Comparison of ENCODE assay signal across 23 cellular contexts in genomic region chr17:15237106-15237425, GRCh38. TPM values are rescaled to one million over a fixed set of nuclear protein-coding genes. Genes with fewer than 3 reads are reported as not detected.
A peak's percentile ranks its signal among the peaks of the same experiment; 100 is the strongest.
DNase-seq lines count a peak whose midpoint lies in the region; ATAC-seq, FAIRE-seq and TF ChIP-seq lines count a peak whose summit lies in the region.
"Had no signal": no experiment of that assay in that cellular context is flagged by ENCODE, and none has a peak within 500 bp of the region (broad histone marks: within the 10 kb centered on the region; RNA-seq: fewer than 3 reads in every experiment).

No MANE protein-coding gene starts in this region.

- 12% methylated on average over 2 of the region's 2 CpGs for WGBS in HepG2 (ENCODE audit: low lambda C conversion rate)
- WGBS in pancreas, 2 donors, result 91 to 92% methylated on average over 2 of the region's 2 CpGs

- no peak overlapping the region for H2AFZ ChIP-seq in HepG2 (ENCODE audit: low read length)
- H2AFZ ChIP-seq: GM23248 had no signal

- intact Hi-C loops in HepG2 (cut with micrococcal nuclease; ENCODE audit: unreplicated experiment) (no loop called here), pancreas (cut with DNase I) (no loop called here)

- FAIRE-seq in HepG2 (lab: Jason Lieb, UNC) (peak; percentile 68), pancreas (lab: Jason Lieb, UNC) (no peak)
- FAIRE-seq: GM12891 had no signal

- DNase-seq in HL-60 (ENCODE audit: low read depth in 1 of 2, low spot score in 1 of 2) (no peak), OCI-M1 (lab: John Stamatoyannopoulos, UW) (peak; percentile 59), HepG2 (ENCODE audit: low spot score) (peak; percentile 67), pancreas (no peak), NCI-H1417 treated with DMSO at 0.1 percent for 48 hours (lab: John Stamatoyannopoulos, UW) (no peak)
- DNase-seq: CD8-positive, alpha-beta T cell; DMS153; HFFc6; KG1; NCI-H1436; NCI-H187 treated with DMSO at 0.1 percent for 48 hours; NCI-H2107; NCI-H446 treated with DMSO at 0.1 percent for 48 hours; NCI-H69; SIG-M5; SK-N-SH; T-helper 2 cell had no signal

- TF ChIP-seq CTCF in HL-60 (IDR thresholded peaks at IDR 0.05; ENCODE audit: insufficient read depth, low read length), result no peak
- no peak for TF ChIP-seq CTCF in HepG2 (CRISPR knock-in tag; IDR thresholded peaks at IDR 0.05)
- no peak for TF ChIP-seq CTCF in pancreas (IDR thresholded peaks at IDR 0.05)

- peak overlapping the region; percentile 28 for H3K4me2 ChIP-seq in HepG2 (ENCODE audit: low read depth, low read length)
- H3K4me2 ChIP-seq: SK-N-SH had no signal

- BruUV-seq in HepG2 (replicated peaks; lab: Mats Ljungman, UMichigan), result no TSS peak

- no peaks in the 10 kb centered on the region for H3K27me3 ChIP-seq in HL-60 (ENCODE audit: insufficient read depth, poor library complexity, severe bottlenecking)
- no peaks in the 10 kb centered on the region for H3K27me3 ChIP-seq in HepG2 (ENCODE audit: control insufficient read depth in 1 of 2, insufficient read depth in 2 of 2, low read length in 2 of 2)
- H3K27me3 ChIP-seq in subcutaneous abdominal adipose tissue (ENCODE audit: control insufficient read depth in 5 of 5, insufficient read depth in 4 of 5, low read length in 5 of 5), result no peaks in the 10 kb centered on the region
- no peaks in the 10 kb centered on the region for H3K27me3 ChIP-seq in pancreas

- H3K36me3 ChIP-seq in HepG2 (replicated peaks in 1 of 2; ENCODE audit: control insufficient read depth in 1 of 2, insufficient read depth in 2 of 2, low read length in 2 of 2) (no peaks in the 10 kb centered on the region), subcutaneous abdominal adipose tissue (ENCODE audit: control insufficient read depth in 5 of 5, insufficient read depth in 5 of 5, low read length in 5 of 5) (peaks cover 48 to 85% (median 75%) of the 10 kb centered on the region in 5 donors), pancreas (no peaks in the 10 kb centered on the region)

- CTCF ChIA-PET in HepG2 (lab: Yijun Ruan, JAX; ENCODE audit: low intra/inter-chr PET ratio, low total read pairs), result no interaction called here

- H3K4me1 ChIP-seq in HepG2 (ENCODE audit: insufficient read depth, low read length) (peaks cover 34% of the 10 kb centered on the region), subcutaneous abdominal adipose tissue (ENCODE audit: control insufficient read depth in 5 of 5, insufficient read depth in 5 of 5, low read length in 5 of 5) (peaks cover 2 to 59% (median 54%) of the 10 kb centered on the region in 5 donors), pancreas (no peaks in the 10 kb centered on the region)

- TF ChIP-seq EP300 in HepG2 (IDR thresholded peaks at IDR 0.05; ENCODE audit: low read depth in 2 of 2, low read length in 2 of 2) (peak in 1 of 2 experiments; percentile 48; a peak in 2 of 4 replicates), HepG2 (CRISPR knock-in tag; IDR thresholded peaks at IDR 0.05; ENCODE audit: borderline replicate concordance) (no peak)

- H4K20me1 ChIP-seq in HepG2 (ENCODE audit: insufficient read depth, low read length), result no peaks in the 10 kb centered on the region

- in situ Hi-C loops in HepG2 (cut with HindIII; ENCODE audit: extremely low pct_ligation_motif_present, low pct_unique_long_range_greater_than_20kb), result no loop called here

- H3K9ac ChIP-seq in HepG2 (ENCODE audit: insufficient read depth, low read depth, low read length), result no peak overlapping the region
- no peak overlapping the region for H3K9ac ChIP-seq in subcutaneous abdominal adipose tissue (ENCODE audit: low read length in 5 of 5)
- H3K9ac ChIP-seq: GM23248, SK-N-SH had no signal

- H3K9me3 ChIP-seq in HepG2 (ENCODE audit: low read length) (no peaks in the 10 kb centered on the region), subcutaneous abdominal adipose tissue (ENCODE audit: control insufficient read depth in 5 of 5, low read length in 5 of 5) (no peaks in the 10 kb centered on the region), pancreas (no peaks in the 10 kb centered on the region)
- H3K9me3 ChIP-seq: SK-N-SH had no signal

- H3K27ac ChIP-seq in HL-60 (replicated peaks) (peak overlapping the region; percentile 57; the same call in 1 of the 2 replicates), HepG2 (ENCODE audit: extremely low read length, insufficient read depth, low read length) (no peak overlapping the region), subcutaneous abdominal adipose tissue (ENCODE audit: low read depth, low read length) (peak overlapping the region; percentile 38), pancreas (no peak overlapping the region)
- H3K27ac ChIP-seq: GM23248, RWPE1 had no signal

- H3K4me3 ChIP-seq in HL-60 (replicated peaks; ENCODE audit: insufficient read depth, low read length) (no peak overlapping the region), HepG2 (replicated peaks in 1 of 3; ENCODE audit: insufficient read depth in 1 of 3, low read depth in 2 of 3, low read length in 3 of 3) (no peak overlapping the region), subcutaneous abdominal adipose tissue (ENCODE audit: low read depth in 1 of 5, low read length in 5 of 5) (no peak overlapping the region), pancreas (no peak overlapping the region)
- H3K4me3 ChIP-seq: GM23248 had no signal

- POLR2A ChIA-PET in HepG2 (lab: Yijun Ruan, JAX), result no interaction called here

- no peak for TF ChIP-seq POLR2A in HepG2 (IDR thresholded peaks at IDR 0.05; ENCODE audit: insufficient read depth in 1 of 2, low read depth in 2 of 2, low read length in 2 of 2)

- peak; percentile 50 for ATAC-seq in HepG2
- ATAC-seq in pancreas, result no peak
- ATAC-seq in HG03175 (IDR thresholded peaks at IDR 0.05; ENCODE audit: unreplicated experiment), result no peak
- ATAC-seq: CD8-positive, alpha-beta T cell had no signal

- H3K79me2 ChIP-seq in HepG2 (ENCODE audit: insufficient read depth, low read length), result no peaks in the 10 kb centered on the region

- no peak for TF ChIP-seq RAD21 in HepG2 (CRISPR knock-in tag; IDR thresholded peaks at IDR 0.05)

TF ChIP-seq in HepG2, 621 proteins besides CTCF, POLR2A, EP300 and RAD21 (continues in another document):
- TF ChIP-seq ARID5B (CRISPR knock-in tag; IDR thresholded peaks at IDR 0.05), result peak; percentile 52
- TF ChIP-seq HNF4G (IDR thresholded peaks at IDR 0.05; ENCODE audit: borderline replicate concordance, low read depth, low read length), result peak; percentile 43; the same call in 1 of the 2 replicates
- TF ChIP-seq HNF4G (CRISPR knock-in tag; IDR thresholded peaks at IDR 0.05; ENCODE audit: borderline replicate concordance, low read depth), result no peak
- peak; percentile 65 for TF ChIP-seq GATAD2A (CRISPR knock-in tag; IDR thresholded peaks at IDR 0.05)
- TF ChIP-seq SOX13 (IDR thresholded peaks at IDR 0.05), result no peak
- TF ChIP-seq SOX13 (CRISPR knock-in tag; conservative IDR thresholded peaks at IDR 0.05 in 1 of 2, IDR thresholded peaks at IDR 0.05 in 1 of 2), result peak in 1 of 2 experiments; percentile 48; a peak in 1 of 4 replicates

RNA-seq across cellular contexts. Expression of gene PMP22, which starts 28.1 kb away (rescaled TPM):
- total RNA-seq in HepG2 (2016; rRNA removed; fragmentation: Illumina TruSeq; extraction: Trizol) (3.0 and 5.7 TPM in 2 replicates), pancreas (10 to 100 TPM in 3 of 6 donors, 1 to 10 TPM in 3; 5.8 to 24.8 (median 10.5) TPM)
- total RNA-seq in HepG2 (2016; cell fraction: cytosol; rRNA removed; fragmentation: Illumina TruSeq; extraction: Trizol; ENCODE audit: low read depth), result 1.5 and 1.9 TPM in 2 replicates
- 3.5 and 5.4 TPM in 2 replicates for total RNA-seq in HepG2 (2016; cell fraction: insoluble cytoplasmic fraction; rRNA removed; fragmentation: Illumina TruSeq; extraction: Trizol)
- total RNA-seq in HepG2 (2016; cell fraction: membrane; rRNA removed; fragmentation: Illumina TruSeq; extraction: Trizol), result 3.1 and 3.8 TPM in 2 replicates
- total RNA-seq in HepG2 (2016; cell fraction: nucleus; rRNA removed; fragmentation: Illumina TruSeq; extraction: Trizol), result 6.1 and 6.3 TPM in 2 replicates
- polyA plus RNA-seq in HepG2 (2011; rRNA removed) (5.0 and 6.2 TPM in 2 replicates), pancreas (10 to 100 TPM in 1 of 2 donors, 1 to 10 TPM in 1; 6.7 to 13.9 TPM)
- 4.9 and 5.8 TPM in 2 replicates for polyA plus RNA-seq in HepG2 (2011; cell fraction: cytosol; rRNA removed)
- 1.8 TPM in 2 replicates for polyA plus RNA-seq in HepG2 (2011; cell fraction: nucleus; rRNA removed)
- 2.1 and 2.7 TPM in 2 replicates for polyA plus RNA-seq in HepG2 (2012)
- polyA plus RNA-seq in HepG2 (2016; cell fraction: cytosol; fragmentation: Illumina TruSeq; extraction: Trizol; ENCODE audit: low read depth), result 1.7 TPM in 2 replicates
- polyA plus RNA-seq in HepG2 (2016; cell fraction: insoluble cytoplasmic fraction; fragmentation: Illumina TruSeq; extraction: Trizol; ENCODE audit: low read depth), result 4.9 and 5.5 TPM in 2 replicates
- 2.7 and 3.3 TPM in 2 replicates for polyA plus RNA-seq in HepG2 (2016; cell fraction: membrane; fragmentation: Illumina TruSeq; extraction: Trizol; ENCODE audit: low read depth)
- 11.9 and 12.2 TPM in 2 replicates for polyA plus RNA-seq in HepG2 (2016; cell fraction: nucleus; fragmentation: Illumina TruSeq; extraction: Trizol; ENCODE audit: insufficient read depth, low read depth)
- 34.6 and 99.7 TPM in 2 replicates for polyA minus RNA-seq in HepG2 (2011; rRNA and poly(A)+ RNA removed; ENCODE audit: low replicate concordance)
- polyA minus RNA-seq in HepG2 (2011; cell fraction: cytosol; rRNA and poly(A)+ RNA removed), result 4.0 and 4.3 TPM in 2 replicates
- 3.0 and 3.1 TPM in 2 replicates for polyA minus RNA-seq in HepG2 (2011; cell fraction: nucleus; rRNA and poly(A)+ RNA removed)
- total RNA-seq: A673 had no signal

Comparison
In these comparisons a context has a peak if more than half of its experiments do, and no peak if none do; other contexts are left out.
1. DNase-seq: peak in OCI-M1 (single experiment) and HepG2 (single experiment); none in HL-60 (0 of 2), pancreas (0 of 6) and NCI-H1417 treated with DMSO at 0.1 percent for 48 hours (single experiment).
2. H3K27ac ChIP-seq: peak in HL-60 (single experiment) and subcutaneous abdominal adipose tissue (single experiment); none in HepG2 (single experiment) and pancreas (0 of 4).